Comparison of ENCODE assay signal across 8 cellular contexts in genomic region chr19:45406165-45406956, GRCh38. TPM values are rescaled to one million over a fixed set of nuclear protein-coding genes. Genes with fewer than 3 reads are reported as not detected.
A peak's percentile ranks its signal among the peaks of the same experiment; 100 is the strongest.
DNase-seq lines count a peak whose midpoint lies in the region; ATAC-seq and TF ChIP-seq lines count a peak whose summit lies in the region.

POLR1G (plus strand) TSS chr19:45406644; CDS start chr19:45406697, 53 bp downstream.

- peak; percentile 66 for ATAC-seq in HG03039 (IDR thresholded peaks at IDR 0.05; ENCODE audit: unreplicated experiment)
- ATAC-seq in body of pancreas = peak; percentile 68

- H3K27ac ChIP-seq in body of pancreas (peak within 1 kb of the TSS; percentile 89 to 99 (median 96)), iPS DF 6.9 (ENCODE audit: low read length) (no peak within 1 kb of the TSS), sigmoid colon (peak within 1 kb of the TSS; percentile 85 to 95 (median 90))

- DNase-seq in NK-92 treated with Interleukin-12 subunit alpha and Interleukin-12 subunit beta, amount 100 ng/mL, for 24 hours (lab: John Stamatoyannopoulos, UW) = peak; percentile 71
- DNase-seq in NK-92 (lab: John Stamatoyannopoulos, UW; ENCODE audit: unreplicated experiment) = no peak
- peak; percentile 53 for DNase-seq in NCI-H2107 (lab: John Stamatoyannopoulos, UW)
- DNase-seq in UCSD-AML1 (lab: John Stamatoyannopoulos, UW; ENCODE audit: unreplicated experiment) = peak; percentile 77
- peak; percentile 81 to 83 (median 82) for DNase-seq in body of pancreas
- DNase-seq in iPS DF 6.9 (ENCODE audit: low read depth, low spot score) = no peak
- peak; percentile 89 for DNase-seq in sigmoid colon

- no peak for TF ChIP-seq EP300 in sigmoid colon (IDR thresholded peaks at IDR 0.05)

- WGBS in body of pancreas, 2 donors = 0 to 1% methylated on average over 35 to 47 of the region's 47 CpGs
- whole genome bisulfite sequencing in iPS DF 6.9 (ENCODE audit: insufficient coverage, insufficient read length) = no CpG with 5 or more reads among the region's 47 CpGs
- WGBS in sigmoid colon, 2 donors = 0% methylated on average over 47 of the region's 47 CpGs

- H3K9me3 ChIP-seq in body of pancreas (no peaks in the 10 kb centered on the region), iPS DF 6.9 (ENCODE audit: control insufficient read depth, insufficient read depth, low read length) (no peaks in the 10 kb centered on the region), sigmoid colon (no peaks in the 10 kb centered on the region)

- TF ChIP-seq CTCF in body of pancreas (IDR thresholded peaks at IDR 0.05) (peak in 3 of 7 experiments; percentile 10 to 45 (median 22)), sigmoid colon (IDR thresholded peaks at IDR 0.05) (no peak)

- TF ChIP-seq POLR2A in body of pancreas (IDR thresholded peaks at IDR 0.05) (peak in 2 of 3 donors; percentile 48 to 52), sigmoid colon (IDR thresholded peaks at IDR 0.05) (no peak)

- H3K27me3 ChIP-seq in body of pancreas (no peaks in the 10 kb centered on the region), iPS DF 6.9 (ENCODE audit: control insufficient read depth, insufficient read depth, low read length) (no peaks in the 10 kb centered on the region), sigmoid colon (peaks cover 6 to 18% (median 9%) of the 10 kb centered on the region in 3 donors)

- peak within 1 kb of the TSS; percentile 85 to 92 for H3K4me3 ChIP-seq in body of pancreas
- H3K4me3 ChIP-seq in iPS DF 6.9 (ENCODE audit: low read length) = peak within 1 kb of the TSS; percentile 93
- peak within 1 kb of the TSS; percentile 48 to 67 (median 63) for H3K4me3 ChIP-seq in sigmoid colon

- intact Hi-C loops in body of pancreas (cut with DNase I) (no loop called here), sigmoid colon (cut with DNase I) (loop anchor here (2.0 kb wide), 1 partner anchor 16 kb away; the partner anchor contains the start of gene ERCC1)

- H3K4me1 ChIP-seq in body of pancreas = peaks cover 45% of the 10 kb centered on the region
- no peaks in the 10 kb centered on the region for H3K4me1 ChIP-seq in iPS DF 6.9 (ENCODE audit: control insufficient read depth, insufficient read depth, low read length)
- H3K4me1 ChIP-seq in sigmoid colon = peaks cover 2 to 38% (median 27%) of the 10 kb centered on the region in 4 donors

- H3K36me3 ChIP-seq in body of pancreas (replicated peaks in 1 of 2; ENCODE audit: insufficient read depth in 1 of 2, low read depth in 2 of 2) (no peaks in the 10 kb centered on the region), iPS DF 6.9 (ENCODE audit: control insufficient read depth, insufficient read depth, low read length) (peaks cover 6% of the 10 kb centered on the region), sigmoid colon (peaks cover 0 to 4% (median 0%) of the 10 kb centered on the region in 4 donors)

RNA-seq across cellular contexts. Expression of gene POLR1G, which starts in this region (rescaled TPM):
- total RNA-seq in body of pancreas = 1 to 10 TPM; 1.8 to 2.0 TPM
- 1 to 10 TPM; 1.6 to 4.2 (median 3.8) TPM for total RNA-seq in sigmoid colon
- polyA plus RNA-seq in sigmoid colon = 1 to 10 TPM; 1.2 to 5.6 (median 2.3) TPM

Comparison
In these comparisons a context has a peak if more than half of its experiments do, and no peak if none do; other contexts are left out.
1. DNase-seq: peak in NK-92 treated with Interleukin-12 subunit alpha and Interleukin-12 subunit beta, amount 100 ng/mL, for 24 hours (single experiment), NCI-H2107 (single experiment), UCSD-AML1 (single experiment), body of pancreas (4 of 4) and sigmoid colon (single experiment); none in NK-92 (single experiment) and iPS DF 6.9 (single experiment).
2. POLR2A ChIP-seq: peak in body of pancreas (2 of 3); none in sigmoid colon (0 of 2).
3. Peak in every context shown above with its lines, with median percentiles within 50 percentile points of each other: H3K4me3 ChIP-seq.